8 cellular contexts compared by ENCODE assay signal in genomic region chr2:10835052-10835970, GRCh38. TPM values are rescaled to one million over a fixed set of nuclear protein-coding genes. Genes with fewer than 3 reads are reported as not detected.
DNase-seq lines count a peak whose midpoint lies in the region; ATAC-seq, FAIRE-seq and TF ChIP-seq lines count a peak whose summit lies in the region.

No MANE protein-coding gene starts in this region.

- DNase-seq in A673 (ENCODE audit: low spot score) = peak; percentile 75
- peak; percentile 39 for DNase-seq in NOMO-1 treated with DMSO at 0.1 percent for 48 hours (lab: John Stamatoyannopoulos, UW; ENCODE audit: unreplicated experiment)
- DNase-seq in activated T-cell treated with anti-CD3 and anti-CD28 coated beads for 48 hours (ENCODE audit: low read depth) = peak; percentile 82
- peak; percentile 45 for DNase-seq in fibroblast of pulmonary artery (ENCODE audit: low read depth)
- DNase-seq in ovary = peak; percentile 28 to 75 (median 54)
- DNase-seq in urothelium cell line (ENCODE audit: low spot score) = peak; percentile 89

- BruUV-seq in A673 (replicated peaks; lab: Mats Ljungman, UMichigan) = no TSS peak

- peak; percentile 52 for ATAC-seq in GM18861 (IDR thresholded peaks at IDR 0.05; ENCODE audit: unreplicated experiment)
- peak; percentile 71 for ATAC-seq in HG03139 (IDR thresholded peaks at IDR 0.05; ENCODE audit: unreplicated experiment)

- WGBS in ovary, 3 donors = 45 to 50% (median 48%) methylated on average over 47 to 48 of the region's 48 CpGs

- CTCF ChIA-PET in A673 (lab: Charles Lee) = interaction anchor here (0.6 to 1.7 kb wide), 13 partner anchors 9 to 1537 kb away, joined by 3 to 22 read pairs (median 7); no protein-coding TSS in a partner anchor

- H3K9me3 ChIP-seq in A673 (ENCODE audit: low read depth, low read length, poor library complexity, severe bottlenecking) (no peaks in the 10 kb centered on the region), ovary (no peaks in the 10 kb centered on the region)

- H3K27me3 ChIP-seq in A673 (replicated peaks; ENCODE audit: insufficient read depth, low read depth, low read length, poor library complexity) = peaks cover 2% of the 10 kb centered on the region
- no peaks in the 10 kb centered on the region for H3K27me3 ChIP-seq in ovary

- no peak for TF ChIP-seq POLR2A in ovary (IDR thresholded peaks at IDR 0.05)

- TF ChIP-seq EP300 in ovary (IDR thresholded peaks at IDR 0.05) = no peak

- intact Hi-C loops in A673 (cut with micrococcal nuclease; ENCODE audit: unreplicated experiment) (loop anchor here (1.0 to 10.0 kb wide), 2 partner anchors 65 to 609 kb away; no protein-coding TSS in a partner anchor), ovary (cut with DNase I) (loop anchor here in 3 of 4 donors (2.0 to 10.0 kb wide), 4 partner anchors 289 to 609 kb away; no protein-coding TSS in a partner anchor)

- no peaks in the 10 kb centered on the region for H3K4me1 ChIP-seq in A673 (ENCODE audit: insufficient read depth, low read length, poor library complexity, severe bottlenecking)
- peaks cover 2% of the 10 kb centered on the region for H3K4me1 ChIP-seq in ovary (ENCODE audit: insufficient read depth)

- peak; percentile 96 for TF ChIP-seq CTCF in A673 (conservative IDR thresholded peaks at IDR 0.05; ENCODE audit: low read depth, low read length)
- peak; percentile 72 for TF ChIP-seq CTCF in fibroblast of pulmonary artery (IDR thresholded peaks at IDR 0.05; ENCODE audit: low read length, missing control alignments)
- TF ChIP-seq CTCF in ovary (IDR thresholded peaks at IDR 0.05) = peak in 1 of 3 donors; percentile 38

- peak; percentile 90 for FAIRE-seq in urothelium cell line (lab: Jason Lieb, UNC)

- POLR2A ChIA-PET in A673 (lab: Charles Lee; ENCODE audit: low non-redundant PET) = no interaction called here

- H3K4me3 ChIP-seq in A673 (ENCODE audit: low read depth, low read length, poor library complexity, severe bottlenecking) (no peak overlapping the region), fibroblast of pulmonary artery (replicated peaks; ENCODE audit: low read depth, low read length) (no peak overlapping the region), ovary (no peak overlapping the region)

- H3K36me3 ChIP-seq in A673 (ENCODE audit: insufficient read depth, low read length, poor library complexity, severe bottlenecking) = no peaks in the 10 kb centered on the region
- no peaks in the 10 kb centered on the region for H3K36me3 ChIP-seq in ovary

- H3K27ac ChIP-seq in A673 (ENCODE audit: low read depth, low read length, poor library complexity, severe bottlenecking) = no peak overlapping the region
- H3K27ac ChIP-seq in ovary = no peak overlapping the region

RNA-seq across cellular contexts. Expression of gene PDIA6, which starts 22.7 kb away (rescaled TPM):
- total RNA-seq in A673 (2021) (314 and 316 TPM in 2 replicates), ovary (100 to 1,000 TPM in 4 of 7 donors, 10 to 100 TPM in 3; 60.6 to 166 (median 109) TPM)
- 100 to 1,000 TPM; 102 to 220 TPM for polyA plus RNA-seq in ovary

Comparison
In these comparisons a context has a peak if more than half of its experiments do, and no peak if none do; other contexts are left out.
1. DNase-seq: peak in every context shown above with its lines; median percentile 89 in urothelium cell line; 82 in activated T-cell treated with anti-CD3 and anti-CD28 coated beads for 48 hours; 75 in A673; 54 in ovary; 45 in fibroblast of pulmonary artery; 39 in NOMO-1 treated with DMSO at 0.1 percent for 48 hours.